Comparison of ENCODE assay signal across 24 cellular contexts in genomic region chr12:127054531-127054930, GRCh38.
DNase-seq lines count a peak whose midpoint lies in the region; ATAC-seq and TF ChIP-seq lines count a peak whose summit lies in the region.
"Had no signal": no experiment of that assay in that cellular context is flagged by ENCODE, and none has a peak within 500 bp of the region (broad histone marks: within the 10 kb centered on the region; RNA-seq: fewer than 3 reads in every experiment).

No MANE protein-coding gene starts in this region.

- H3K4me1 Mint-ChIP-seq in mesothelial cell of epicardium = peaks cover 15% of the 10 kb centered on the region
- H3K4me1 Mint-ChIP-seq: activated CD4-positive, alpha-beta T cell treated with anti-CD3 and anti-CD28 coated beads, Interleukin-2, amount 10 ng/mL, durations not matched to agents 24 days and 14 days; activated CD8-positive, alpha-beta memory T cell treated with anti-CD3 and anti-CD28 coated beads, Interleukin-2, amount 10 ng/mL, durations not matched to agents 7 days and 5 days; natural killer cell; stimulated activated memory B cell treated with anti-CD40 and anti-IgM and Interleukin-4, amounts not matched to agents 10 μg/mL and 1 μg/mL and 100 μg/mL, for 72 hours; T-cell had no signal

- H3K9me3 Mint-ChIP-seq in mesothelial cell of epicardium = peaks cover 9% of the 10 kb centered on the region
- H3K9me3 Mint-ChIP-seq: activated CD4-positive, alpha-beta T cell treated with anti-CD3 and anti-CD28 coated beads, Interleukin-2, amount 10 ng/mL, durations not matched to agents 24 days and 14 days; CD8-positive, alpha-beta T cell; natural killer cell; stimulated activated memory B cell treated with anti-CD40 and anti-IgM and Interleukin-4, amounts not matched to agents 10 μg/mL and 1 μg/mL and 100 μg/mL, for 72 hours; T-cell had no signal

- no peak for ATAC-seq in HG02798 (IDR thresholded peaks at IDR 0.05; ENCODE audit: poor library complexity, unreplicated experiment)
- ATAC-seq: activated CD8-positive, alpha-beta memory T cell treated with anti-CD3 and anti-CD28 coated beads, Interleukin-2, amount 10 ng/mL, durations not matched to agents 7 days and 5 days; CD8-positive, alpha-beta T cell; left colon; natural killer cell; stimulated activated memory B cell treated with anti-CD40 and anti-IgM and Interleukin-4, amounts not matched to agents 10 μg/mL and 1 μg/mL and 100 μg/mL, for 72 hours; T-cell had no signal

- H3K27me3 Mint-ChIP-seq in mesothelial cell of epicardium (ENCODE audit: low read depth) = no peaks in the 10 kb centered on the region
- H3K27me3 Mint-ChIP-seq: activated CD4-positive, alpha-beta T cell treated with anti-CD3 and anti-CD28 coated beads, Interleukin-2, amount 10 ng/mL, durations not matched to agents 24 days and 14 days; activated CD8-positive, alpha-beta memory T cell treated with anti-CD3 and anti-CD28 coated beads, Interleukin-2, amount 10 ng/mL, durations not matched to agents 7 days and 5 days; stimulated activated memory B cell treated with anti-CD40 and anti-IgM and Interleukin-4, amounts not matched to agents 10 μg/mL and 1 μg/mL and 100 μg/mL, for 72 hours; T-cell had no signal

- peak; percentile 51 for DNase-seq in Daoy (ENCODE audit: low read depth)
- DNase-seq in LHCN-M2 (ENCODE audit: low read depth) = peak; percentile 6
- peak; percentile 0 to 74 for DNase-seq in cardiac fibroblast (ENCODE audit: low read depth in 2 of 2)
- no peak for DNase-seq in mesothelial cell of epicardium (ENCODE audit: low spot score in 2 of 2, unreplicated experiment in 2 of 2)
- DNase-seq in substantia nigra (lab: John Stamatoyannopoulos, UW) = no peak
- DNase-seq in stimulated activated CD4-positive, alpha-beta T cell treated with anti-CD3 and anti-CD28 coated beads, Interleukin-12 subunit alpha, Interleukin-12 subunit beta, amount 100 ng/mL, for 4 hours = no peak
- DNase-seq in activated naive CD4-positive, alpha-beta T cell treated with Interleukin-2 at 50 U/mL for 16 hours = no peak
- DNase-seq: activated CD4-positive, alpha-beta T cell treated with anti-CD3 and anti-CD28 coated beads, Interleukin-2, amount 10 ng/mL, durations not matched to agents 24 days and 14 days; activated CD8-positive, alpha-beta memory T cell treated with anti-CD3 and anti-CD28 coated beads, Interleukin-2, amount 10 ng/mL, durations not matched to agents 7 days and 5 days; caudate nucleus; CD8-positive, alpha-beta T cell; dorsolateral prefrontal cortex; H7; left colon; natural killer cell; NCI-H2107; NCI-H526 treated with DMSO at 0.1 percent for 48 hours; SHP77 treated with DMSO at 0.1 percent for 48 hours; sigmoid colon; stimulated activated CD4-positive, alpha-beta T cell treated with anti-CD3 and anti-CD28 coated beads, Interleukin-1b, Interleukin-23, amount 100 ng/mL, for 48 hours; T-cell; thyroid gland had no signal

- peak overlapping the region; percentile 55 for H3K27ac Mint-ChIP-seq in mesothelial cell of epicardium
- H3K27ac Mint-ChIP-seq: activated CD4-positive, alpha-beta T cell treated with anti-CD3 and anti-CD28 coated beads, Interleukin-2, amount 10 ng/mL, durations not matched to agents 24 days and 14 days; activated CD8-positive, alpha-beta memory T cell treated with anti-CD3 and anti-CD28 coated beads, Interleukin-2, amount 10 ng/mL, durations not matched to agents 7 days and 5 days; CD8-positive, alpha-beta T cell; natural killer cell; stimulated activated memory B cell treated with anti-CD40 and anti-IgM and Interleukin-4, amounts not matched to agents 10 μg/mL and 1 μg/mL and 100 μg/mL, for 72 hours; T-cell had no signal

- H3K27ac ChIP-seq in substantia nigra (ENCODE audit: low read depth, low read length, poor library complexity, severe bottlenecking) = no peak overlapping the region
- H3K27ac ChIP-seq: dorsolateral prefrontal cortex, sigmoid colon, thyroid gland had no signal

- no peak overlapping the region for H3K4me3 ChIP-seq in cardiac fibroblast (replicated peaks in 1 of 2; ENCODE audit: low read depth in 2 of 2, low read length in 2 of 2)
- H3K4me3 ChIP-seq: dorsolateral prefrontal cortex, sigmoid colon, thyroid gland had no signal

- H3K4me3 Mint-ChIP-seq in mesothelial cell of epicardium = no peak overlapping the region
- H3K4me3 Mint-ChIP-seq: activated CD4-positive, alpha-beta T cell treated with anti-CD3 and anti-CD28 coated beads, Interleukin-2, amount 10 ng/mL, durations not matched to agents 24 days and 14 days; activated CD8-positive, alpha-beta memory T cell treated with anti-CD3 and anti-CD28 coated beads, Interleukin-2, amount 10 ng/mL, durations not matched to agents 7 days and 5 days; CD8-positive, alpha-beta T cell; natural killer cell; stimulated activated memory B cell treated with anti-CD40 and anti-IgM and Interleukin-4, amounts not matched to agents 10 μg/mL and 1 μg/mL and 100 μg/mL, for 72 hours; T-cell had no signal

- TF ChIP-seq CTCF in cardiac fibroblast (IDR thresholded peaks at IDR 0.05; ENCODE audit: low read depth, low read length) (no peak), mesothelial cell of epicardium (IDR thresholded peaks at IDR 0.05; ENCODE audit: unreplicated experiment) (no peak)

- no peaks in the 10 kb centered on the region for H3K36me3 Mint-ChIP-seq in mesothelial cell of epicardium
- H3K36me3 Mint-ChIP-seq: activated CD8-positive, alpha-beta memory T cell treated with anti-CD3 and anti-CD28 coated beads, Interleukin-2, amount 10 ng/mL, durations not matched to agents 7 days and 5 days; CD8-positive, alpha-beta T cell; natural killer cell; stimulated activated memory B cell treated with anti-CD40 and anti-IgM and Interleukin-4, amounts not matched to agents 10 μg/mL and 1 μg/mL and 100 μg/mL, for 72 hours; T-cell had no signal

Comparison
In these comparisons a context has a peak if more than half of its experiments do, and no peak if none do; other contexts are left out.
1. DNase-seq: peak in Daoy (single experiment), LHCN-M2 (single experiment) and cardiac fibroblast (2 of 2); none in mesothelial cell of epicardium (0 of 2), substantia nigra (0 of 49), stimulated activated CD4-positive, alpha-beta T cell treated with anti-CD3 and anti-CD28 coated beads, Interleukin-12 subunit alpha, Interleukin-12 subunit beta, amount 100 ng/mL, for 4 hours (single experiment) and activated naive CD4-positive, alpha-beta T cell treated with Interleukin-2 at 50 U/mL for 16 hours (single experiment).